In genomic region chr1:232250410-232250809, GRCh38 we compare ENCODE assay signal across 9 cellular contexts.
"Had no signal": no experiment of that assay in that cellular context is flagged by ENCODE, and none has a peak within 500 bp of the region (broad histone marks: within the 10 kb centered on the region; RNA-seq: fewer than 3 reads in every experiment).

No MANE protein-coding gene starts in this region.

- H3K4me3 Mint-ChIP-seq: HFFc6 had no signal

- H3K4me3 ChIP-seq: GM23248, HAP-1, K562 had no signal

- H2AFZ ChIP-seq: GM23248 had no signal

- H3K9ac ChIP-seq: GM23248 had no signal

- H3K9me3 ChIP-seq: HAP-1 had no signal

- H3K27ac Mint-ChIP-seq: HFFc6 had no signal

- DNase-seq: GM23248, GOT3, H7, HFFc6, IMR-90, KG1 had no signal

- ATAC-seq: HCT116, K562 had no signal

- H3K36me3 ChIP-seq: HAP-1 had no signal

- H3K27ac ChIP-seq: GM23248 had no signal
